In genomic region chr16:25124503-25124902, GRCh38 we compare ENCODE assay signal across 27 cellular contexts. TPM values are rescaled to one million over a fixed set of nuclear protein-coding genes. Genes with fewer than 3 reads are reported as not detected.
DNase-seq lines count a peak whose midpoint lies in the region; ATAC-seq, FAIRE-seq and TF ChIP-seq lines count a peak whose summit lies in the region.
"Had no signal": no experiment of that assay in that cellular context is flagged by ENCODE, and none has a peak within 500 bp of the region (broad histone marks: within the 10 kb centered on the region; RNA-seq: fewer than 3 reads in every experiment).

No MANE protein-coding gene starts in this region.

- POLR2A ChIA-PET in GM12878 (lab: Charles Lee): interaction anchor here (0.5 kb wide), 1 partner anchor 106 kb away, joined by 9 read pairs; no protein-coding TSS in a partner anchor

- WGBS in GM12878 (ENCODE audit: insufficient coverage, insufficient replicate concordance, low lambda C conversion rate, missing lambda C conversion rate): 14% methylated on average over 3 of the region's 3 CpGs

- H3K9ac ChIP-seq in GM12878 (ENCODE audit: control insufficient read depth, insufficient read depth, low read length): no peak overlapping the region

- ATAC-seq in GM18868 (IDR thresholded peaks at IDR 0.05; ENCODE audit: unreplicated experiment) (peak; percentile 45), GM12878 (peak; percentile 77), naive B cell (ENCODE audit: low read depth in 2 of 2) (peak in 1 of 2 donors; percentile 45), GM21786 (IDR thresholded peaks at IDR 0.05; ENCODE audit: unreplicated experiment) (no peak)
- ATAC-seq: CD8-positive, alpha-beta T cell; gastroesophageal sphincter; K562; naive thymus-derived CD8-positive, alpha-beta T cell had no signal

- H3K4me2 ChIP-seq in GM12878 (ENCODE audit: control insufficient read depth, insufficient read depth): no peak overlapping the region

- CTCF ChIA-PET in GM12878 (lab: Yijun Ruan, JAX): no interaction called here

- SMC1A ChIA-PET in GM12878 (lab: Charles Lee; ENCODE audit: uncharacterized antibody, unreplicated experiment): no interaction called here

- no peak overlapping the region for H2AFZ ChIP-seq in GM12878 (ENCODE audit: control insufficient read depth, low read depth, low read length)

- no peak for TF ChIP-seq RAD21 in GM12878 (IDR thresholded peaks at IDR 0.05; ENCODE audit: insufficient read depth, low read depth, low read length)

- intact Hi-C loops in activated CD4-positive, alpha-beta T cell treated with anti-CD3 and anti-CD28 coated beads, Interleukin-2, amount 10 ng/mL, durations not matched to agents 24 days and 14 days (cut with micrococcal nuclease): no loop called here
- intact Hi-C loops in GM12878 (cut with micrococcal nuclease; ENCODE audit: unreplicated experiment): no loop called here

- DNase-seq in activated CD4-positive, alpha-beta T cell treated with anti-CD3 and anti-CD28 coated beads, Interleukin-2, amount 10 ng/mL, durations not matched to agents 24 days and 14 days: no peak
- no peak for DNase-seq in activated CD4-positive, alpha-beta T cell treated with anti-CD3 and anti-CD28 coated beads for 48 hours
- DNase-seq in GM12878 (ENCODE audit: low read depth, low spot score) (no peak), naive B cell (no peak), NCI-H1694 (lab: John Stamatoyannopoulos, UW) (no peak), hippocampal formation (lab: John Stamatoyannopoulos, UW) (no peak)
- DNase-seq: activated naive CD4-positive, alpha-beta T cell; CD8-positive, alpha-beta T cell; central memory CD4-positive, alpha-beta T cell; H7; left ventricle myocardium inferior; naive thymus-derived CD8-positive, alpha-beta T cell; NCI-H1092 treated with DMSO at 0.1 percent for 48 hours; NCI-H1930; NCI-H226; nucleus accumbens; SW 1271 had no signal

- TF ChIP-seq CTCF in GM12878 (IDR thresholded peaks at IDR 0.05 in 2 of 3, conservative IDR thresholded peaks at IDR 0.05 in 1 of 3; ENCODE audit: control insufficient read depth in 2 of 3, extremely low read depth in 1 of 3, insufficient read depth in 1 of 3, low read depth in 3 of 3, low read length in 3 of 3): no peak

- H3K4me1 ChIP-seq in GM12878 (ENCODE audit: control insufficient read depth, insufficient read depth, low read length): no peaks in the 10 kb centered on the region
- H3K4me1 ChIP-seq: ascending aorta had no signal

- H3K36me3 ChIP-seq in GM12878 (ENCODE audit: control insufficient read depth in 2 of 2, insufficient read depth in 2 of 2, low read length in 1 of 2): peaks cover 1 to 2% of the 10 kb centered on the region in 2 experiments; a peak in 2 of 4 replicates

- no peaks in the 10 kb centered on the region for H3K27me3 ChIP-seq in GM12878 (replicated peaks in 1 of 2; ENCODE audit: control insufficient read depth in 2 of 2, insufficient read depth in 2 of 2, low read length in 1 of 2)
- H3K27me3 ChIP-seq: ascending aorta, gastroesophageal sphincter, tibial nerve had no signal

- H3K36me3 Mint-ChIP-seq in activated CD4-positive, alpha-beta T cell treated with anti-CD3 and anti-CD28 coated beads, Interleukin-2, amount 10 ng/mL, durations not matched to agents 24 days and 14 days (ENCODE audit: low read depth): peaks cover 17% of the 10 kb centered on the region
- peaks cover 5 to 9% of the 10 kb centered on the region in 2 donors for H3K36me3 Mint-ChIP-seq in naive B cell

- H4K20me1 ChIP-seq in GM12878 (ENCODE audit: control insufficient read depth, insufficient read depth): no peaks in the 10 kb centered on the region

- RAD21 ChIA-PET in GM12878 (lab: Charles Lee; ENCODE audit: unreplicated experiment): no interaction called here

- H3K27ac Mint-ChIP-seq in activated CD4-positive, alpha-beta T cell treated with anti-CD3 and anti-CD28 coated beads, Interleukin-2, amount 10 ng/mL, durations not matched to agents 24 days and 14 days: peak overlapping the region; percentile 49
- H3K27ac Mint-ChIP-seq in naive B cell: peak overlapping the region in 4 of 6 donors; percentile 10 to 78 (median 61)
- H3K27ac Mint-ChIP-seq: dendritic cell treated with granulocyte-macrophage colony-stimulating factor and Interleukin-4, amounts not matched to agents 40 ng/mL and 50 ng/mL, for 4 days; mesothelial cell of epicardium had no signal

- H3K27ac ChIP-seq in GM12878 (ENCODE audit: control insufficient read depth, insufficient read depth): no peak overlapping the region
- H3K27ac ChIP-seq: ascending aorta, gastroesophageal sphincter, left ventricle myocardium inferior, tibial nerve had no signal

- H3K27me3 Mint-ChIP-seq in activated CD4-positive, alpha-beta T cell treated with anti-CD3 and anti-CD28 coated beads, Interleukin-2, amount 10 ng/mL, durations not matched to agents 24 days and 14 days: no peaks in the 10 kb centered on the region
- H3K27me3 Mint-ChIP-seq in naive B cell: no peaks in the 10 kb centered on the region
- H3K27me3 Mint-ChIP-seq: dendritic cell treated with granulocyte-macrophage colony-stimulating factor and Interleukin-4, amounts not matched to agents 40 ng/mL and 50 ng/mL, for 4 days; naive thymus-derived CD8-positive, alpha-beta T cell had no signal

- H3K9me3 ChIP-seq in GM12878 (replicated peaks; ENCODE audit: control insufficient read depth, insufficient read depth, low read length): no peaks in the 10 kb centered on the region
- H3K9me3 ChIP-seq: ascending aorta, gastroesophageal sphincter, left ventricle myocardium inferior, tibial nerve had no signal

- H3K79me2 ChIP-seq in GM12878 (ENCODE audit: control insufficient read depth, insufficient read depth, low read length): no peaks in the 10 kb centered on the region

- H3K4me1 Mint-ChIP-seq in activated CD4-positive, alpha-beta T cell treated with anti-CD3 and anti-CD28 coated beads, Interleukin-2, amount 10 ng/mL, durations not matched to agents 24 days and 14 days: peaks cover 29% of the 10 kb centered on the region
- peaks cover 22 to 24% (median 23%) of the 10 kb centered on the region in 3 donors for H3K4me1 Mint-ChIP-seq in naive B cell

- FAIRE-seq in GM12878 (lab: Jason Lieb, UNC): no peak
- FAIRE-seq: endometrium, K562, RCC 7860 had no signal

- TF ChIP-seq EP300 in GM12878 (IDR thresholded peaks at IDR 0.05; ENCODE audit: borderline replicate concordance in 1 of 2, control insufficient read depth in 1 of 2, low read depth in 2 of 2, low read length in 2 of 2): no peak

- H3K9me3 Mint-ChIP-seq in activated CD4-positive, alpha-beta T cell treated with anti-CD3 and anti-CD28 coated beads, Interleukin-2, amount 10 ng/mL, durations not matched to agents 24 days and 14 days: no peaks in the 10 kb centered on the region
- no peaks in the 10 kb centered on the region for H3K9me3 Mint-ChIP-seq in naive B cell
- H3K9me3 Mint-ChIP-seq: CD8-positive, alpha-beta T cell; dendritic cell treated with granulocyte-macrophage colony-stimulating factor and Interleukin-4, amounts not matched to agents 40 ng/mL and 50 ng/mL, for 4 days; mesothelial cell of epicardium; naive thymus-derived CD8-positive, alpha-beta T cell had no signal

- H3K4me3 ChIP-seq in GM12878: no peak overlapping the region
- H3K4me3 ChIP-seq: ascending aorta, gastroesophageal sphincter, K562, left ventricle myocardium inferior, tibial nerve had no signal

- TF ChIP-seq POLR2A in GM12878 (IDR thresholded peaks at IDR 0.05; ENCODE audit: low read depth, low read length): no peak

- no peak overlapping the region for H3K4me3 Mint-ChIP-seq in activated CD4-positive, alpha-beta T cell treated with anti-CD3 and anti-CD28 coated beads, Interleukin-2, amount 10 ng/mL, durations not matched to agents 24 days and 14 days
- no peak overlapping the region for H3K4me3 Mint-ChIP-seq in naive B cell
- H3K4me3 Mint-ChIP-seq: CD8-positive, alpha-beta T cell; dendritic cell treated with granulocyte-macrophage colony-stimulating factor and Interleukin-4, amounts not matched to agents 40 ng/mL and 50 ng/mL, for 4 days; mesothelial cell of epicardium; naive thymus-derived CD8-positive, alpha-beta T cell had no signal

- in situ Hi-C loops in GM12878 (cut with MboI): no loop called here

- no TSS peak for BruUV-seq in GM12878 (replicated peaks; lab: Mats Ljungman, UMichigan)

TF ChIP-seq in GM12878, 131 proteins besides CTCF, POLR2A, EP300 and RAD21:
- TF ChIP-seq FOXK2 (IDR thresholded peaks at IDR 0.05) (no peak), SPI1 (IDR thresholded peaks at IDR 0.05; ENCODE audit: borderline replicate concordance, insufficient read depth, low read depth, low read length) (peak; percentile 28; the same call in 1 of the 2 replicates)

RNA-seq across cellular contexts. Expression of gene LCMT1, which starts 13.0 kb away (rescaled TPM):
- total RNA-seq in activated CD4-positive, alpha-beta T cell treated with anti-CD3 and anti-CD28 coated beads, Interleukin-2, amount 10 ng/mL, durations not matched to agents 24 days and 14 days: 32.8 and 38.7 TPM in 2 replicates
- total RNA-seq in GM12878 (2013; cell fraction: nucleolus; rRNA removed): 45.0 and 52.6 TPM in 2 replicates
- total RNA-seq in GM12878 (2014; rRNA removed) (22.3 and 24.8 TPM in 2 replicates), GM12878 (2014; rRNA removed; fragmentation: Illumina TruSeq; extraction: Trizol) (19.7 and 20.2 TPM in 2 replicates), GM12878 (2021) (35.6 and 37.0 TPM in 2 replicates)
- polyA plus RNA-seq in GM12878 (2011; ENCODE audit: low read depth): 29.4 TPM
- polyA plus RNA-seq in GM12878 (2011; rRNA removed) (31.2 and 36.2 TPM in 2 replicates), GM12878 (2014; fragmentation: Illumina TruSeq; extraction: Trizol) (30.9 and 35.5 TPM in 2 replicates), GM12878 (2014; fragmentation: Nextera tagmentation; extraction: Ambion mirVana) (10 to 100 TPM; 34.1 to 37.8 TPM), GM12878 (2014; rRNA removed) (22.2 and 24.3 TPM in 2 replicates), GM12878 (2016; fragmentation: Nextera tagmentation; extraction: Ambion mirVana) (10 to 100 TPM; 45.6 to 51.2 TPM), naive B cell (ENCODE audit: low read depth in 6 of 6) (10 to 100 TPM; 20.2 to 42.5 (median 34.8) TPM)
- polyA plus RNA-seq in GM12878 (2011; cell fraction: cytosol; rRNA removed): 25.4 and 27.3 TPM in 2 replicates
- polyA plus RNA-seq in GM12878 (2011; cell fraction: nucleus; rRNA removed): 20.8 and 23.2 TPM in 2 replicates
- polyA plus RNA-seq in GM12878 (2012): 30.4 and 37.0 TPM in 2 replicates
- 28.6 and 33.3 TPM in 2 replicates for polyA minus RNA-seq in GM12878 (2011; rRNA and poly(A)+ RNA removed)
- polyA minus RNA-seq in GM12878 (2011; cell fraction: cytosol; rRNA and poly(A)+ RNA removed): 14.2 and 15.3 TPM in 2 replicates
- polyA minus RNA-seq in GM12878 (2011; cell fraction: nucleus; rRNA and poly(A)+ RNA removed): 15.6 and 24.3 TPM in 2 replicates
